Comparison of ENCODE assay signal across 21 cellular contexts in genomic region chr12:130835436-130835835, GRCh38. TPM values are rescaled to one million over a fixed set of nuclear protein-coding genes. Genes with fewer than 3 reads are reported as not detected.
A peak's percentile ranks its signal among the peaks of the same experiment; 100 is the strongest.
DNase-seq lines count a peak whose midpoint lies in the region; ATAC-seq, FAIRE-seq and TF ChIP-seq lines count a peak whose summit lies in the region.
"Had no signal": no experiment of that assay in that cellular context is flagged by ENCODE, and none has a peak within 500 bp of the region (broad histone marks: within the 10 kb centered on the region; RNA-seq: fewer than 3 reads in every experiment).

No MANE protein-coding gene starts in this region.

- peaks cover 4% of the 10 kb centered on the region for H3K4me1 ChIP-seq in right cardiac atrium (ENCODE audit: control insufficient read depth, insufficient read depth, low read length)
- H3K4me1 ChIP-seq in left ventricle myocardium inferior, result peaks cover 41% of the 10 kb centered on the region
- H3K4me1 ChIP-seq in K562 (replicated peaks in 1 of 2; ENCODE audit: control insufficient read depth in 2 of 2, insufficient read depth in 2 of 2, low read length in 2 of 2), result peaks cover 58 to 64% of the 10 kb centered on the region in 2 experiments
- peaks cover 11% of the 10 kb centered on the region for H3K4me1 ChIP-seq in mesendoderm (ENCODE audit: control insufficient read depth, low read depth, low read length)
- H3K4me1 ChIP-seq: SJCRH30 had no signal

- 79% methylated on average over 6 of the region's 6 CpGs for WGBS in right cardiac atrium
- WGBS in K562 (ENCODE audit: insufficient coverage, low coverage, missing lambda C conversion rate), result 35% methylated on average over 6 of the region's 6 CpGs
- no CpG with 5 or more reads among the region's 6 CpGs for WGBS in mesendoderm (ENCODE audit: extremely low coverage, insufficient coverage, low lambda C conversion rate)

- no peak overlapping the region for H4K5ac ChIP-seq in mesendoderm (ENCODE audit: low read length)

- DNase-seq in right cardiac atrium, result no peak
- DNase-seq in left ventricle myocardium inferior, result no peak
- DNase-seq in K562 (ENCODE audit: extremely low read depth in 1 of 4, low spot score in 3 of 4), result no peak
- no peak for DNase-seq in mesendoderm
- no peak for DNase-seq in omental fat pad (ENCODE audit: low spot score)
- DNase-seq in GM13977 (ENCODE audit: low spot score), result no peak
- DNase-seq: COR-L47, DMS79, GM23248, Karpas-422, NCI-H1694, NCI-H2081, NCI-H2171, NCI-H345, NCI-H774, SJCRH30 had no signal

- no peak for TF ChIP-seq CTCF in left ventricle myocardium inferior (IDR thresholded peaks at IDR 0.05; ENCODE audit: borderline replicate concordance)
- TF ChIP-seq CTCF in K562 (IDR thresholded peaks at IDR 0.05 in 2 of 3, conservative IDR thresholded peaks at IDR 0.05 in 1 of 3; ENCODE audit: insufficient read depth in 2 of 3, low read depth in 1 of 3, low read length in 3 of 3), result no peak
- no peak for TF ChIP-seq CTCF in nephron (IDR thresholded peaks at IDR 0.05; ENCODE audit: unreplicated experiment in 3 of 3)
- TF ChIP-seq CTCF in omental fat pad (IDR thresholded peaks at IDR 0.05), result no peak
- TF ChIP-seq CTCF in GM13977 (IDR thresholded peaks at IDR 0.05; ENCODE audit: extremely low read depth, insufficient read depth, missing control alignments), result no peak

- TF ChIP-seq EP300 in K562 (IDR thresholded peaks at IDR 0.05; ENCODE audit: low read length), result no peak

- no peak for FAIRE-seq in K562 (lab: Jason Lieb, UNC)
- FAIRE-seq: A204.1, GM12878 had no signal

- H2AFZ ChIP-seq in K562 (ENCODE audit: low read depth, low read length), result no peak overlapping the region
- H2AFZ ChIP-seq: GM23248 had no signal

- H3K9me3 Mint-ChIP-seq in nephron, result no peaks in the 10 kb centered on the region
- H3K9me3 Mint-ChIP-seq: IgD-negative memory B cell had no signal

- peak overlapping the region; percentile 9 to 52 (median 34) for H3K4me3 Mint-ChIP-seq in nephron

- H2BK120ac ChIP-seq in mesendoderm (ENCODE audit: low read depth, low read length), result no peak overlapping the region

- no peak overlapping the region for H3K56ac ChIP-seq in mesendoderm (ENCODE audit: low read length)

- no peak overlapping the region for H2AK5ac ChIP-seq in mesendoderm (ENCODE audit: low read length)

- H4K8ac ChIP-seq in mesendoderm (ENCODE audit: low read depth, low read length), result no peak overlapping the region

- no peaks in the 10 kb centered on the region for H3K36me3 ChIP-seq in left ventricle myocardium inferior
- peaks cover 9% of the 10 kb centered on the region for H3K36me3 ChIP-seq in K562 (ENCODE audit: control insufficient read depth, insufficient read depth, low read length)
- H3K36me3 ChIP-seq in mesendoderm (ENCODE audit: control insufficient read depth, insufficient read depth, low read length), result no peaks in the 10 kb centered on the region
- H3K36me3 ChIP-seq: Peyer's patch, SJCRH30 had no signal

- H4K20me1 ChIP-seq in K562 (replicated peaks; ENCODE audit: control insufficient read depth, insufficient read depth, low read length), result no peaks in the 10 kb centered on the region

- H2BK5ac ChIP-seq in mesendoderm (ENCODE audit: low read length), result no peak overlapping the region

- POLR2A ChIA-PET in K562 (lab: Yijun Ruan, JAX), result interaction anchor here (0.6 to 1.9 kb wide), 3 partner anchors 9 to 57 kb away, joined by 3 to 7 read pairs (median 3); no protein-coding TSS in a partner anchor

- H3K27me3 ChIP-seq in right cardiac atrium (ENCODE audit: control insufficient read depth, insufficient read depth), result no peaks in the 10 kb centered on the region
- no peaks in the 10 kb centered on the region for H3K27me3 ChIP-seq in left ventricle myocardium inferior (ENCODE audit: low read depth)
- no peaks in the 10 kb centered on the region for H3K27me3 ChIP-seq in K562 (ENCODE audit: control insufficient read depth in 2 of 2, insufficient read depth in 2 of 2, low read length in 2 of 2)
- no peaks in the 10 kb centered on the region for H3K27me3 ChIP-seq in mesendoderm (ENCODE audit: insufficient read depth, low read length, poor library complexity)
- H3K27me3 ChIP-seq: Peyer's patch, SJCRH30 had no signal

- H3K27ac ChIP-seq in right cardiac atrium (ENCODE audit: low read length) (peak overlapping the region; percentile 84), left ventricle myocardium inferior (replicated peaks) (no peak overlapping the region), K562 (ENCODE audit: extremely low read depth, low read depth, low read length) (0 out of 3 replicates have a peak overlapping the region, but pooled peaks have one; percentile 10), mesendoderm (ENCODE audit: low read depth, low read length) (no peak overlapping the region)
- H3K27ac ChIP-seq: GM23248, Peyer's patch, SJCRH30 had no signal

- peaks cover 8% of the 10 kb centered on the region for H3K27me3 Mint-ChIP-seq in nephron (ENCODE audit: low read depth)
- H3K27me3 Mint-ChIP-seq: IgD-negative memory B cell had no signal

- no peak overlapping the region for H3K4ac ChIP-seq in mesendoderm (ENCODE audit: low read depth, low read length)

- ATAC-seq in right cardiac atrium, result no peak
- no peak for ATAC-seq in K562
- ATAC-seq in omental fat pad (ENCODE audit: low FRiP score), result no peak
- ATAC-seq: GM12878 had no signal

- no TSS peak for BruUV-seq in K562 (replicated peaks; lab: Mats Ljungman, UMichigan)

- H3K9ac ChIP-seq in K562 (ENCODE audit: insufficient read depth in 1 of 2, low read depth in 2 of 2, low read length in 2 of 2) (no peak overlapping the region), mesendoderm (ENCODE audit: low read length) (no peak overlapping the region)
- H3K9ac ChIP-seq: GM23248 had no signal

- no peak for TF ChIP-seq POLR2A in K562 (conservative IDR thresholded peaks at IDR 0.05)

- no peaks in the 10 kb centered on the region for H3K9me1 ChIP-seq in K562 (ENCODE audit: control insufficient read depth, insufficient read depth, low read length)

- H3K4me3 ChIP-seq in right cardiac atrium (ENCODE audit: low read length) (no peak overlapping the region), left ventricle myocardium inferior (no peak overlapping the region), K562 (no peak overlapping the region), mesendoderm (ENCODE audit: low read length) (no peak overlapping the region)
- H3K4me3 ChIP-seq: GM12878, GM23248, Peyer's patch, SJCRH30 had no signal

- no peak overlapping the region for H3K23ac ChIP-seq in mesendoderm (ENCODE audit: low read length)

- H3K4me1 Mint-ChIP-seq in nephron, result peaks cover 34% of the 10 kb centered on the region

- H3K9me3 ChIP-seq in right cardiac atrium (ENCODE audit: control insufficient read depth, low read length) (no peaks in the 10 kb centered on the region), left ventricle myocardium inferior (replicated peaks) (no peaks in the 10 kb centered on the region), K562 (replicated peaks; ENCODE audit: control insufficient read depth, insufficient read depth, low read depth, low read length) (no peaks in the 10 kb centered on the region)
- H3K9me3 ChIP-seq: Peyer's patch, SJCRH30 had no signal

- no peak for TF ChIP-seq RAD21 in K562 (CRISPR knock-in tag; conservative IDR thresholded peaks at IDR 0.05 in 1 of 2, IDR thresholded peaks at IDR 0.05 in 1 of 2)

- H3K36me3 Mint-ChIP-seq in nephron (ENCODE audit: low read depth), result no peaks in the 10 kb centered on the region

- H3K79me2 ChIP-seq in K562 (ENCODE audit: control insufficient read depth, insufficient read depth, low read length) (peaks cover 82% of the 10 kb centered on the region), mesendoderm (ENCODE audit: control insufficient read depth, insufficient read depth, low read length) (peaks cover 24% of the 10 kb centered on the region)

- peak overlapping the region; percentile 36 for H3K4me2 ChIP-seq in K562 (ENCODE audit: insufficient read depth, low read length)
- no peak overlapping the region for H3K4me2 ChIP-seq in mesendoderm (ENCODE audit: low read length)

- H3K18ac ChIP-seq in mesendoderm (ENCODE audit: low read length), result no peak overlapping the region

- CTCF ChIA-PET in K562 (lab: Yijun Ruan, JAX; ENCODE audit: low intra/inter-chr PET ratio), result no interaction called here

- no peak overlapping the region for H3K27ac Mint-ChIP-seq in nephron

- no peak overlapping the region for H2BK15ac ChIP-seq in mesendoderm (replicated peaks; ENCODE audit: low read depth)

- intact Hi-C loops in right cardiac atrium (cut with DNase I), result no loop called here
- intact Hi-C loops in left ventricle myocardium inferior (cut with micrococcal nuclease), result no loop called here
- intact Hi-C loops in K562 (cut with micrococcal nuclease), result loop anchor here (10.0 kb wide), 1 partner anchor 519 kb away; no protein-coding TSS in a partner anchor

- in situ Hi-C loops in K562 (cut with MboI), result no loop called here
- in situ Hi-C loops in GM13977 (cut with MboI; ENCODE audit: low pct_unique_long_range_greater_than_20kb, low sequenced_read_pairs, unreplicated experiment), result no loop called here

- peaks cover 24% of the 10 kb centered on the region for H3K79me1 ChIP-seq in mesendoderm (ENCODE audit: low read length)

RNA-seq across cellular contexts. Expression of gene STX2, which starts 3.6 kb away (rescaled TPM):
- total RNA-seq in right cardiac atrium (10 to 100 TPM; 22.6 to 35.9 (median 31.3) TPM), left ventricle myocardium inferior (11.1 TPM), K562 (2014; rRNA removed) (24.6 and 25.8 TPM in 2 replicates), K562 (2014; rRNA removed; fragmentation: Illumina TruSeq; extraction: Trizol) (35.0 and 38.5 TPM in 2 replicates), K562 (2015; rRNA removed; fragmentation: Illumina TruSeq; extraction: Trizol) (29.1 and 32.7 TPM in 2 replicates), K562 (2021) (24.4 and 25.0 TPM in 2 replicates), omental fat pad (10 to 100 TPM; 30.6 to 37.6 (median 33.5) TPM)
- polyA plus RNA-seq in right cardiac atrium (18.2 TPM), K562 (2011; rRNA removed) (48.8 and 54.6 TPM in 2 replicates), K562 (2014; fragmentation: Illumina TruSeq; extraction: Trizol) (29.7 and 34.9 TPM in 2 replicates), K562 (2014; fragmentation: Nextera tagmentation; extraction: Ambion mirVana) (10 to 100 TPM; 22.2 to 24.7 TPM), K562 (2014; rRNA removed) (30.3 and 30.8 TPM in 2 replicates)
- total RNA-seq in K562 (2011; cell fraction: chromatin; rRNA removed; ENCODE audit: low replicate concordance), result 42.7 and 128 TPM in 2 replicates
- 25.8 and 32.5 TPM in 2 replicates for total RNA-seq in K562 (2011; cell fraction: nucleolus; rRNA removed)
- total RNA-seq in K562 (2011; cell fraction: nucleoplasm; rRNA removed), result 46.3 and 62.1 TPM in 2 replicates
- polyA plus RNA-seq in K562 (2011; cell fraction: cytosol; rRNA removed), result 13.2 and 34.8 TPM in 2 replicates
- 83.4 and 119 TPM in 2 replicates for polyA plus RNA-seq in K562 (2011; cell fraction: nucleus; rRNA removed)
- polyA plus RNA-seq in K562 (2012), result 22.5 and 23.5 TPM in 2 replicates
- 34.8 and 38.8 TPM in 2 replicates for polyA minus RNA-seq in K562 (2011; rRNA and poly(A)+ RNA removed)
- 10.6 and 13.2 TPM in 2 replicates for polyA minus RNA-seq in K562 (2011; cell fraction: cytosol; rRNA and poly(A)+ RNA removed)
- polyA minus RNA-seq in K562 (2011; cell fraction: nucleus; rRNA and poly(A)+ RNA removed), result 14.7 and 29.1 TPM in 2 replicates
- polyA plus RNA-seq in mesendoderm (2013, experiment 1 of 2), result 18.4 TPM
- 16.4 TPM for polyA plus RNA-seq in mesendoderm (2013, experiment 2 of 2)

RNA-seq across cellular contexts. Expression of gene RAN, which starts 36.4 kb away (rescaled TPM):
- 100 to 1,000 TPM; 281 to 385 (median 302) TPM for total RNA-seq in right cardiac atrium
- 195 TPM for polyA plus RNA-seq in right cardiac atrium
- total RNA-seq in left ventricle myocardium inferior, result 246 TPM
- total RNA-seq in K562 (2011; cell fraction: chromatin; rRNA removed; ENCODE audit: low replicate concordance), result 426 and 544 TPM in 2 replicates
- 304 and 396 TPM in 2 replicates for total RNA-seq in K562 (2011; cell fraction: nucleolus; rRNA removed)
- 538 and 566 TPM in 2 replicates for total RNA-seq in K562 (2011; cell fraction: nucleoplasm; rRNA removed)
- total RNA-seq in K562 (2014; rRNA removed), result 1,828 and 1,851 TPM in 2 replicates
- 1,816 and 1,953 TPM in 2 replicates for total RNA-seq in K562 (2014; rRNA removed; fragmentation: Illumina TruSeq; extraction: Trizol)
- total RNA-seq in K562 (2015; rRNA removed; fragmentation: Illumina TruSeq; extraction: Trizol), result 1,595 and 1,687 TPM in 2 replicates
- 1,900 and 2,011 TPM in 2 replicates for total RNA-seq in K562 (2021)
- 2,715 and 3,820 TPM in 2 replicates for polyA plus RNA-seq in K562 (2011; rRNA removed)
- 1,510 and 2,406 TPM in 2 replicates for polyA plus RNA-seq in K562 (2011; cell fraction: cytosol; rRNA removed)
- polyA plus RNA-seq in K562 (2011; cell fraction: nucleus; rRNA removed), result 920 and 1,503 TPM in 2 replicates
- polyA plus RNA-seq in K562 (2012), result 1,349 and 2,558 TPM in 2 replicates
- polyA plus RNA-seq in K562 (2014; fragmentation: Illumina TruSeq; extraction: Trizol), result 2,154 and 2,300 TPM in 2 replicates
- polyA plus RNA-seq in K562 (2014; fragmentation: Nextera tagmentation; extraction: Ambion mirVana), result 1,000 to 10,000 TPM; 3,304 to 3,469 TPM
- polyA plus RNA-seq in K562 (2014; rRNA removed), result 2,326 and 2,761 TPM in 2 replicates
- 3,000 and 3,145 TPM in 2 replicates for polyA minus RNA-seq in K562 (2011; rRNA and poly(A)+ RNA removed)
- polyA minus RNA-seq in K562 (2011; cell fraction: cytosol; rRNA and poly(A)+ RNA removed), result 636 and 826 TPM in 2 replicates
- polyA minus RNA-seq in K562 (2011; cell fraction: nucleus; rRNA and poly(A)+ RNA removed), result 110 and 239 TPM in 2 replicates
- 1,102 TPM for polyA plus RNA-seq in mesendoderm (2013, experiment 1 of 2)
- 1,097 TPM for polyA plus RNA-seq in mesendoderm (2013, experiment 2 of 2)
- 100 to 1,000 TPM; 159 to 468 (median 228) TPM for total RNA-seq in omental fat pad

Comparison
In these comparisons a context has a peak if more than half of its experiments do, and no peak if none do; other contexts are left out.
1. H3K27ac ChIP-seq: peak in right cardiac atrium (single experiment) and K562 (single experiment); none in left ventricle myocardium inferior (single experiment) and mesendoderm (single experiment).